Comparison of ENCODE assay signal across 22 cellular contexts in the genomic region with DNA sequence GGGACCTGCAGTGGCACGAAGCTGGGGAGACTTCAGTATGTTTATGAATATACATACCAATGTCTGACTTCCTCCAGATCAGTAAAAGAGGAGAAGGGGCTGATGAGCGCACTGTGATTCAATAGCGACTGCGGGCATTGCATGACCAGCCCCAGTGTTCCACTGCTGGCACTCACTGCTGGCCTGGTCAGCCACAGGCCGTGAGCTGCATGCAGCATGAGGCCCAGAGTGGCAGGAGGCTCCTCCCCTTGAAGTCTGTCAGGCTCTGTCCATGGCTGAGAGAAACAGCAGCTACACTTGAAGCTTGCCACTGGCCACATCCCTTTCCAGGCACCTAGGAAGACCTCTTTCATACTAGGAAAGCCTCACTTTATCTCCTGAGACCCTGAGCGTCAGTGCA.
"Had no signal": no experiment of that assay in that cellular context is flagged by ENCODE, and none has a peak within 500 bp of the region (broad histone marks: within the 10 kb centered on the region; RNA-seq: fewer than 3 reads in every experiment).

No MANE protein-coding gene starts in this region.

- H3K9me3 ChIP-seq: gastrocnemius medialis, spleen, uterus had no signal

- H3K27me3 ChIP-seq: cardiac muscle cell, dorsolateral prefrontal cortex, gastrocnemius medialis, uterus had no signal

- H3K27ac ChIP-seq: cardiac muscle cell, coronary artery, dorsolateral prefrontal cortex, gastrocnemius medialis, spleen, uterus had no signal

- H3K4me1 ChIP-seq: gastrocnemius medialis, spleen, uterus had no signal

- DNase-seq: activated CD4-positive, alpha-beta T cell treated with anti-CD3 and anti-CD28 coated beads for 36 hours; activated CD4-positive, CD25-positive, alpha-beta regulatory T cell; activated effector memory CD4-positive, alpha-beta T cell treated with Interleukin-2 at 50 U/mL for 16 hours; activated naive CD4-positive, alpha-beta T cell treated with Interleukin-2 at 50 U/mL for 16 hours; activated T-cell treated with anti-CD3 and anti-CD28 coated beads for 4 hours; activated T-cell treated with anti-CD3 and anti-CD28 coated beads, Interleukin-2, amount 50 U/mL, for 72 hours; aorta; effector memory CD4-positive, alpha-beta T cell; gastrocnemius medialis; hippocampal formation; left cardiac atrium; left ventricle myocardium superior; natural killer cell; retina; spleen; stimulated activated naive CD4-positive, alpha-beta T cell; T-helper 1 cell; uterus had no signal

- H3K36me3 ChIP-seq: cardiac muscle cell, gastrocnemius medialis, spleen, uterus had no signal

- H3K4me3 ChIP-seq: cardiac muscle cell, coronary artery, dorsolateral prefrontal cortex, gastrocnemius medialis, spleen, uterus had no signal

- FAIRE-seq: keratinocyte had no signal
